ENCODE assay signal across 1 cellular context in genomic region chr4:5757954-5758353, GRCh38.
TF ChIP-seq lines count a peak whose summit lies in the region.

No MANE protein-coding gene starts in this region.

TF ChIP-seq in IMR-90, 13 proteins besides CTCF, POLR2A, EP300 and RAD21:
- TF ChIP-seq CEBPB (IDR thresholded peaks at IDR 0.05; ENCODE audit: low read depth, low read length) = no peak
- TF ChIP-seq MAFK (IDR thresholded peaks at IDR 0.05; ENCODE audit: low read depth, low read length) = no peak
- TF ChIP-seq, protein P1, sequence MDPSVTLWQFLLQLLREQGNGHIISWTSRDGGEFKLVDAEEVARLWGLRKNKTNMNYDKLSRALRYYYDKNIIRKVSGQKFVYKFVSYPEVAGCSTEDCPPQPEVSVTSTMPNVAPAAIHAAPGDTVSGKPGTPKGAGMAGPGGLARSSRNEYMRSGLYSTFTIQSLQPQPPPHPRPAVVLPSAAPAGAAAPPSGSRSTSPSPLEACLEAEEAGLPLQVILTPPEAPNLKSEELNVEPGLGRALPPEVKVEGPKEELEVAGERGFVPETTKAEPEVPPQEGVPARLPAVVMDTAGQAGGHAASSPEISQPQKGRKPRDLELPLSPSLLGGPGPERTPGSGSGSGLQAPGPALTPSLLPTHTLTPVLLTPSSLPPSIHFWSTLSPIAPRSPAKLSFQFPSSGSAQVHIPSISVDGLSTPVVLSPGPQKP (IDR thresholded peaks at IDR 0.05; ENCODE audit: borderline replicate concordance, low read depth, low read length) = no peak
- no peak for TF ChIP-seq NFE2L2 (IDR thresholded peaks at IDR 0.05; ENCODE audit: low read depth, low read length)
- TF ChIP-seq CHD1 (IDR thresholded peaks at IDR 0.05; ENCODE audit: low read depth, low read length) = no peak
- TF ChIP-seq RFX5 (IDR thresholded peaks at IDR 0.05; ENCODE audit: low read depth, low read length) = no peak
- TF ChIP-seq BHLHE40 (IDR thresholded peaks at IDR 0.05; ENCODE audit: low read depth, low read length) = no peak
- TF ChIP-seq, protein P2, sequence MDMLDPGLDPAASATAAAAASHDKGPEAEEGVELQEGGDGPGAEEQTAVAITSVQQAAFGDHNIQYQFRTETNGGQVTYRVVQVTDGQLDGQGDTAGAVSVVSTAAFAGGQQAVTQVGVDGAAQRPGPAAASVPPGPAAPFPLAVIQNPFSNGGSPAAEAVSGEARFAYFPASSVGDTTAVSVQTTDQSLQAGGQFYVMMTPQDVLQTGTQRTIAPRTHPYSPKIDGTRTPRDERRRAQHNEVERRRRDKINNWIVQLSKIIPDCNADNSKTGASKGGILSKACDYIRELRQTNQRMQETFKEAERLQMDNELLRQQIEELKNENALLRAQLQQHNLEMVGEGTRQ (IDR thresholded peaks at IDR 0.05; ENCODE audit: low read depth, low read length) = no peak
- no peak for TF ChIP-seq FOS (IDR thresholded peaks at IDR 0.05; ENCODE audit: low read depth, low read length)
- TF ChIP-seq RCOR1 (IDR thresholded peaks at IDR 0.05; ENCODE audit: insufficient replicate concordance, low read length) = no peak
- TF ChIP-seq MXI1 (IDR thresholded peaks at IDR 0.05; ENCODE audit: borderline replicate concordance, low read depth, low read length) = no peak
- no peak for TF ChIP-seq SMC3 (IDR thresholded peaks at IDR 0.05; ENCODE audit: low read depth, low read length)
- TF ChIP-seq MAZ (IDR thresholded peaks at IDR 0.05; ENCODE audit: borderline replicate concordance, low read depth, low read length) = no peak
